1 cellular context compared by ENCODE assay signal in genomic region chr13:50527612-50528509, GRCh38.
TF ChIP-seq lines count a peak whose summit lies in the region.

No MANE protein-coding gene starts in this region.

TF ChIP-seq in SK-N-SH, 30 proteins besides CTCF, POLR2A, EP300 and RAD21 (continued from another document):
- TF ChIP-seq ZBTB33 (IDR thresholded peaks at IDR 0.05; ENCODE audit: borderline replicate concordance, low read depth) (no peak), ELF1 (IDR thresholded peaks at IDR 0.05) (no peak), RFX5 (IDR thresholded peaks at IDR 0.05; ENCODE audit: low read length) (no peak), NRF1 (IDR thresholded peaks at IDR 0.05; ENCODE audit: low read depth, low read length) (no peak), RCOR1 (IDR thresholded peaks at IDR 0.05; ENCODE audit: low read length) (no peak), FOXM1 (IDR thresholded peaks at IDR 0.05; ENCODE audit: low read depth) (no peak)
